20 cellular contexts compared by ENCODE assay signal in genomic region chr21:31957631-31958030, GRCh38.
"Had no signal": no experiment of that assay in that cellular context is flagged by ENCODE, and none has a peak within 500 bp of the region (broad histone marks: within the 10 kb centered on the region; RNA-seq: fewer than 3 reads in every experiment).

No MANE protein-coding gene starts in this region.

- ATAC-seq: esophagus mucosa; heart left ventricle; left colon; left ventricle myocardium superior; stimulated activated naive B cell treated with anti-CD40 and anti-IgM and Interleukin-4, amounts not matched to agents 10 μg/mL and 1 μg/mL and 100 μg/mL, for 72 hours had no signal

- H3K4me3 ChIP-seq: coronary artery, dorsolateral prefrontal cortex, heart left ventricle, lung, right atrium auricular region, sigmoid colon, skin epidermis had no signal

- H3K4me1 Mint-ChIP-seq: naive B cell; neural crest cell; stimulated activated naive B cell treated with anti-CD40 and anti-IgM and Interleukin-4, amounts not matched to agents 10 μg/mL and 1 μg/mL and 100 μg/mL, for 72 hours had no signal

- H3K27me3 ChIP-seq: dorsolateral prefrontal cortex, heart left ventricle, right atrium auricular region, sigmoid colon had no signal

- H3K4me1 ChIP-seq: heart left ventricle, right atrium auricular region, sigmoid colon had no signal

- H3K4me3 Mint-ChIP-seq: naive B cell; neural crest cell; stimulated activated naive B cell treated with anti-CD40 and anti-IgM and Interleukin-4, amounts not matched to agents 10 μg/mL and 1 μg/mL and 100 μg/mL, for 72 hours had no signal

- H3K36me3 ChIP-seq: heart left ventricle, right atrium auricular region, sigmoid colon had no signal

- H3K36me3 Mint-ChIP-seq: stimulated activated naive B cell treated with anti-CD40 and anti-IgM and Interleukin-4, amounts not matched to agents 10 μg/mL and 1 μg/mL and 100 μg/mL, for 72 hours had no signal

- H3K27ac ChIP-seq: coronary artery, dorsolateral prefrontal cortex, heart left ventricle, right atrium auricular region, sigmoid colon had no signal

- H3K27ac Mint-ChIP-seq: naive B cell; stimulated activated naive B cell treated with anti-CD40 and anti-IgM and Interleukin-4, amounts not matched to agents 10 μg/mL and 1 μg/mL and 100 μg/mL, for 72 hours had no signal

- DNase-seq: dorsolateral prefrontal cortex; effector CD8-positive, alpha-beta T cell; heart left ventricle; hippocampal formation; left colon; left ventricle myocardium superior; mesenchymal stem cell; naive B cell; posterior cingulate gyrus; sigmoid colon; stimulated activated CD4-positive, alpha-beta T cell treated with anti-CD3 and anti-CD28 coated beads, Interleukin-2, amount 100 ng/mL, for 24 hours; stimulated activated CD4-positive, alpha-beta T cell treated with anti-CD3 and anti-CD28 coated beads, Interleukin-4, amount 100 ng/mL, for 4 hours; stimulated activated naive B cell treated with anti-CD40 and anti-IgM and Interleukin-4, amounts not matched to agents 10 μg/mL and 1 μg/mL and 100 μg/mL, for 72 hours; trophoblast cell had no signal
